1 cellular context compared by ENCODE assay signal in genomic region chr1:200526709-200527612, GRCh38.
TF ChIP-seq lines count a peak whose summit lies in the region.

No MANE protein-coding gene starts in this region.

TF ChIP-seq in GM12878, 131 proteins besides CTCF, POLR2A, EP300 and RAD21 (continued from another document):
- TF ChIP-seq PBX3 (IDR thresholded peaks at IDR 0.05; ENCODE audit: insufficient replicate concordance, low read depth, low read length) (no peak), BACH1 (IDR thresholded peaks at IDR 0.05; ENCODE audit: borderline replicate concordance) (no peak), SP1 (IDR thresholded peaks at IDR 0.05; ENCODE audit: low read depth, low read length) (no peak), E2F8 (IDR thresholded peaks at IDR 0.05; ENCODE audit: low read depth, partially characterized antibody) (no peak), SUPT20H (IDR thresholded peaks at IDR 0.05; ENCODE audit: borderline replicate concordance, control insufficient read depth, low read depth, low read length) (no peak), STAT3 (IDR thresholded peaks at IDR 0.05; ENCODE audit: low read depth, low read length) (no peak), E2F4 (IDR thresholded peaks at IDR 0.05; ENCODE audit: low read depth, low read length) (no peak), TARDBP (IDR thresholded peaks at IDR 0.05; ENCODE audit: borderline replicate concordance) (no peak), MAX (IDR thresholded peaks at IDR 0.05; ENCODE audit: low read depth, low read length) (no peak), RAD51 (IDR thresholded peaks at IDR 0.05) (no peak)
